ENCODE assay signal across 8 cellular contexts in genomic region chr2:171432969-171433762, GRCh38. TPM values are rescaled to one million over a fixed set of nuclear protein-coding genes. Genes with fewer than 3 reads are reported as not detected.
DNase-seq lines count a peak whose midpoint lies in the region; ATAC-seq, FAIRE-seq and TF ChIP-seq lines count a peak whose summit lies in the region.

No MANE protein-coding gene starts in this region.

- H3K27me3 ChIP-seq in BJ (ENCODE audit: control insufficient read depth, insufficient read depth, low read length): no peaks in the 10 kb centered on the region
- no peaks in the 10 kb centered on the region for H3K27me3 ChIP-seq in pancreas

- CTCF ChIA-PET in BJ (lab: Yijun Ruan, JAX): interaction anchor here (1.0 to 1.5 kb wide), 5 partner anchors 16 to 466 kb away, joined by 3 to 5 read pairs (median 4); no protein-coding TSS in a partner anchor

- FAIRE-seq in pancreas (lab: Jason Lieb, UNC): no peak

- TF ChIP-seq CTCF in BJ (IDR thresholded peaks at IDR 0.05; ENCODE audit: insufficient read depth, low read depth, low read length): no peak
- TF ChIP-seq CTCF in pancreas (IDR thresholded peaks at IDR 0.05): no peak

- H3K9me3 ChIP-seq in pancreas: no peaks in the 10 kb centered on the region

- peak overlapping the region; percentile 89 to 97 (median 94) for H3K27ac ChIP-seq in pancreas

- peak; percentile 18 for ATAC-seq in GM21723 (IDR thresholded peaks at IDR 0.05; ENCODE audit: unreplicated experiment)
- peak in 3 of 4 donors; percentile 8 to 20 (median 12) for ATAC-seq in pancreas
- no peak for ATAC-seq in HG03439 (IDR thresholded peaks at IDR 0.05; ENCODE audit: unreplicated experiment)

- H3K4me1 ChIP-seq in pancreas: peaks cover 0 to 18% (median 7%) of the 10 kb centered on the region in 3 donors

- DNase-seq in BJ (ENCODE audit: low read depth) (no peak), NCI-H748 (lab: John Stamatoyannopoulos, UW; ENCODE audit: unreplicated experiment) (peak; percentile 69), activated T-cell treated with anti-CD3 and anti-CD28 coated beads for 4 hours (peak; percentile 5), fibroblast of peridontal ligament (ENCODE audit: extremely low read depth) (peak; percentile 24), pancreas (peak in 3 of 6 donors; percentile 22 to 45 (median 32)), NCI-H446 treated with DMSO at 0.1 percent for 48 hours (lab: John Stamatoyannopoulos, UW) (no peak)

- H3K4me3 ChIP-seq in BJ (ENCODE audit: low read depth, low read length) (peak overlapping the region; percentile 58), pancreas (peak overlapping the region; percentile 56 to 89 (median 76))

- no peaks in the 10 kb centered on the region for H3K36me3 ChIP-seq in BJ (ENCODE audit: control insufficient read depth, insufficient read depth, low read length)
- peaks cover 0 to 3% (median 0%) of the 10 kb centered on the region in 3 donors for H3K36me3 ChIP-seq in pancreas

- WGBS in pancreas, 2 donors: 15 to 21% methylated on average over 20 of the region's 20 CpGs

- POLR2A ChIA-PET in BJ (lab: Charles Lee): no interaction called here

- intact Hi-C loops in pancreas (cut with DNase I): no loop called here

RNA-seq across cellular contexts. Expression of gene METTL8, which starts 0.6 kb away (rescaled TPM):
- polyA plus RNA-seq in BJ (2011; rRNA removed): 5.4 and 16.2 TPM in 2 replicates
- 7.4 and 7.7 TPM in 2 replicates for polyA minus RNA-seq in BJ (2011; rRNA and poly(A)+ RNA removed)
- 1 to 10 TPM; 4.3 to 9.0 (median 6.3) TPM for total RNA-seq in pancreas
- 1 to 10 TPM; 2.2 to 2.6 TPM for polyA plus RNA-seq in pancreas

RNA-seq across cellular contexts. Expression of gene DCAF17, which starts 0.9 kb away (rescaled TPM):
- 7.5 and 14.7 TPM in 2 replicates for polyA plus RNA-seq in BJ (2011; rRNA removed)
- polyA minus RNA-seq in BJ (2011; rRNA and poly(A)+ RNA removed): 9.3 and 10.3 TPM in 2 replicates
- total RNA-seq in pancreas: 10 to 100 TPM in 1 of 6 donors, 1 to 10 TPM in 5; 4.5 to 10.4 (median 6.9) TPM
- polyA plus RNA-seq in pancreas: 1 to 10 TPM; 2.9 to 3.7 TPM

Comparison
In these comparisons a context has a peak if more than half of its experiments do, and no peak if none do; other contexts are left out.
1. DNase-seq: peak in NCI-H748 (single experiment), activated T-cell treated with anti-CD3 and anti-CD28 coated beads for 4 hours (single experiment) and fibroblast of peridontal ligament (single experiment); none in BJ (single experiment) and NCI-H446 treated with DMSO at 0.1 percent for 48 hours (single experiment).